11 cellular contexts compared by ENCODE assay signal in the genomic region with DNA sequence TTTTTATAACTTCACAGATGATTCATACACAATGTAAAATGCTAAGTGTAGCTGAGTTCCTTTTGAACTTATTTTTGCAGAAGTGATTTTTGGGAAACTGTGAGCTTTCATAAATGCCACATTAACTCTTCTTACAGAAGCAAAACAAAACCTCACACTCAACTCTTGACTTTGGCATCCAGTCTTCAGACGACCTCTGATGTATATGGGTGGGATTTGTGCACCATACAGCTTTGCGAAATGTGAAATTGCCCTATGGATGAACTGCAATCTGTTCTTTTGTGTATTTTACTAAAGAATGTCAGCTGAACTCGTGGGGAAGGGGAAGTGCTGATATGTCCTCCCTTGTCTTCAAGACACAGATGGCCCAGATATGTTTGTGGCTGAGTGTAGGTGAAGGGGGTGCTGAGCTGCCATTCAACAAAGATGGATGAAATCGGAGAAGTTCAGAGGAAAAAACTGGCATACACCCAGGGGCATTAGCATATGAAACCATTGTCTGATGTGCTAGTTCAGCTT.
DNase-seq lines count a peak whose midpoint lies in the region; ATAC-seq and TF ChIP-seq lines count a peak whose summit lies in the region.
"Had no signal": no experiment of that assay in that cellular context is flagged by ENCODE, and none has a peak within 500 bp of the region (broad histone marks: within the 10 kb centered on the region; RNA-seq: fewer than 3 reads in every experiment).

No MANE protein-coding gene starts in this region.

- H3K79me2 ChIP-seq in Karpas-422 (ENCODE audit: low read length), result no peaks in the 10 kb centered on the region

- no peaks in the 10 kb centered on the region for H3K9me3 ChIP-seq in CD8-positive, alpha-beta T cell (ENCODE audit: low read length)
- H3K9me3 ChIP-seq in Karpas-422 (ENCODE audit: low read length), result no peaks in the 10 kb centered on the region

- peaks cover 3% of the 10 kb centered on the region for H3K36me3 Mint-ChIP-seq in CD8-positive, alpha-beta T cell

- H3K4me1 Mint-ChIP-seq in CD8-positive, alpha-beta T cell (ENCODE audit: low read depth), result peaks cover 51% of the 10 kb centered on the region

- intact Hi-C loops in CD8-positive, alpha-beta T cell (cut with DNase I, micrococcal nuclease), result loop anchor here (2.0 to 5.0 kb wide), 2 partner anchors 16 to 77 kb away; no protein-coding TSS in a partner anchor

- H3K27me3 Mint-ChIP-seq in CD8-positive, alpha-beta T cell (ENCODE audit: low read depth), result no peaks in the 10 kb centered on the region
- H3K27me3 Mint-ChIP-seq: naive thymus-derived CD8-positive, alpha-beta T cell had no signal

- no peak overlapping the region for H3K4me2 ChIP-seq in Karpas-422 (ENCODE audit: low read depth, low read length, poor library complexity, severe bottlenecking)

- TF ChIP-seq CTCF in CD8-positive, alpha-beta T cell (IDR thresholded peaks at IDR 0.05), result no peak

- H3K36me3 ChIP-seq in CD8-positive, alpha-beta T cell (ENCODE audit: insufficient read depth, low read length), result no peaks in the 10 kb centered on the region
- no peaks in the 10 kb centered on the region for H3K36me3 ChIP-seq in Karpas-422 (ENCODE audit: insufficient read depth, low read length)

- no peak for DNase-seq in CD8-positive, alpha-beta T cell
- DNase-seq in Kasumi-1 (lab: John Stamatoyannopoulos, UW) (peak; percentile 64 to 74), RPMI7951 (ENCODE audit: low read depth) (peak; percentile 15), globus pallidus (ENCODE audit: low spot score) (peak; percentile 19), Karpas-422 (no peak), NCI-H1930 (lab: John Stamatoyannopoulos, UW) (no peak)
- DNase-seq in effector CD8-positive, alpha-beta T cell (lab: John Stamatoyannopoulos, UW), result no peak
- DNase-seq: naive thymus-derived CD8-positive, alpha-beta T cell; NCI-H1417; T1000 had no signal

- POLR2A ChIA-PET in CD8-positive, alpha-beta T cell (lab: Charles Lee), result interaction anchor here (0.8 kb wide), 1 partner anchor 49 kb away, joined by 3 read pairs; no protein-coding TSS in a partner anchor

- CTCF ChIA-PET in CD8-positive, alpha-beta T cell (lab: Charles Lee), result no interaction called here

- H3K9me2 ChIP-seq in Karpas-422 (replicated peaks; ENCODE audit: insufficient read depth, low read length), result no peaks in the 10 kb centered on the region

- peaks cover 11% of the 10 kb centered on the region for H3K4me1 ChIP-seq in CD8-positive, alpha-beta T cell (ENCODE audit: insufficient read depth, low read length)
- H3K4me1 ChIP-seq in Karpas-422 (ENCODE audit: low read length), result no peaks in the 10 kb centered on the region

- no peaks in the 10 kb centered on the region for H3K27me3 ChIP-seq in CD8-positive, alpha-beta T cell (ENCODE audit: insufficient read depth, low read length)
- H3K27me3 ChIP-seq in Karpas-422 (ENCODE audit: low read length), result no peaks in the 10 kb centered on the region

- no peak overlapping the region for H2AFZ ChIP-seq in Karpas-422 (ENCODE audit: low read length)

- no peak overlapping the region for H3K9ac ChIP-seq in Karpas-422 (ENCODE audit: low read length)

- H3K9me3 Mint-ChIP-seq in CD8-positive, alpha-beta T cell, result no peaks in the 10 kb centered on the region
- H3K9me3 Mint-ChIP-seq: naive thymus-derived CD8-positive, alpha-beta T cell had no signal

- H3K27ac ChIP-seq in CD8-positive, alpha-beta T cell (ENCODE audit: low read depth, low read length), result no peak overlapping the region
- no peak overlapping the region for H3K27ac ChIP-seq in Karpas-422 (ENCODE audit: low read length)

- ATAC-seq in CD8-positive, alpha-beta T cell, result no peak
- no peak for ATAC-seq in HG03025 (IDR thresholded peaks at IDR 0.05; ENCODE audit: low FRiP score, unreplicated experiment)
- ATAC-seq: naive thymus-derived CD8-positive, alpha-beta T cell had no signal

- H4K20me1 ChIP-seq in Karpas-422 (ENCODE audit: insufficient read depth, low read depth, low read length), result no peaks in the 10 kb centered on the region; the same call in 1 of the 2 replicates

- H3K4me3 ChIP-seq in CD8-positive, alpha-beta T cell (ENCODE audit: low read depth, low read length), result no peak overlapping the region
- H3K4me3 ChIP-seq in Karpas-422 (ENCODE audit: low read length), result no peak overlapping the region

- H3K4me3 Mint-ChIP-seq in CD8-positive, alpha-beta T cell, result no peak overlapping the region

- H3K27ac Mint-ChIP-seq in CD8-positive, alpha-beta T cell, result peak overlapping the region; percentile 73

Comparison
In these comparisons a context has a peak if more than half of its experiments do, and no peak if none do; other contexts are left out.
1. DNase-seq: peak in Kasumi-1 (2 of 2), RPMI7951 (single experiment) and globus pallidus (single experiment); none in CD8-positive, alpha-beta T cell (0 of 7), effector CD8-positive, alpha-beta T cell (single experiment), Karpas-422 (single experiment) and NCI-H1930 (0 of 2).